ENCODE assay signal across 8 cellular contexts in genomic region chr9:107749787-107750444, GRCh38.
DNase-seq lines count a peak whose midpoint lies in the region; ATAC-seq and TF ChIP-seq lines count a peak whose summit lies in the region.

No MANE protein-coding gene starts in this region.

- peak; percentile 90 for ATAC-seq in SK-N-SH treated with all-trans-retinoic acid at 6 μM for 48 hours
- ATAC-seq in activated T-cell treated with anti-CD3 and anti-CD28 coated beads, Interleukin-2, amount 50 U/mL, for 4 hours = no peak

- no peaks in the 10 kb centered on the region for H3K36me3 Mint-ChIP-seq in activated T-cell treated with anti-CD3 and anti-CD28 coated beads, Interleukin-2, amount 50 U/mL, for 4 hours (ENCODE audit: insufficient read depth)

- H3K4me3 Mint-ChIP-seq in activated T-cell treated with anti-CD3 and anti-CD28 coated beads, Interleukin-2, amount 50 U/mL, for 4 hours = no peak overlapping the region

- H3K27me3 Mint-ChIP-seq in activated T-cell treated with anti-CD3 and anti-CD28 coated beads, Interleukin-2, amount 50 U/mL, for 4 hours (ENCODE audit: low read depth) = no peaks in the 10 kb centered on the region

- H3K4me1 Mint-ChIP-seq in activated T-cell treated with anti-CD3 and anti-CD28 coated beads, Interleukin-2, amount 50 U/mL, for 4 hours (ENCODE audit: low read depth) = no peaks in the 10 kb centered on the region

- no peaks in the 10 kb centered on the region for H3K9me3 Mint-ChIP-seq in activated T-cell treated with anti-CD3 and anti-CD28 coated beads, Interleukin-2, amount 50 U/mL, for 4 hours

- no peak for TF ChIP-seq CTCF in fibroblast of villous mesenchyme (IDR thresholded peaks at IDR 0.05; ENCODE audit: insufficient read depth, low read depth, low read length)
- TF ChIP-seq CTCF in GM10248 (IDR thresholded peaks at IDR 0.05; ENCODE audit: control extremely low read depth, extremely low read depth, low read depth, missing control alignments) = no peak

- DNase-seq in HS-5 (ENCODE audit: low read depth) (peak; percentile 82), fibroblast of villous mesenchyme (ENCODE audit: low read depth) (peak; percentile 96), nucleus accumbens (lab: John Stamatoyannopoulos, UW) (peak; percentile 22 to 92 (median 78)), GM10248 (ENCODE audit: extremely low spot score) (no peak), NCI-H345 treated with DMSO at 0.1 percent for 48 hours (lab: John Stamatoyannopoulos, UW; ENCODE audit: unreplicated experiment) (no peak)
- no peak for DNase-seq in activated CD8-positive, alpha-beta memory T cell treated with anti-CD3 and anti-CD28 coated beads, Interleukin-2, amount 50 U/mL, for 48 hours
- DNase-seq in activated T-cell treated with anti-CD3 and anti-CD28 coated beads, Interleukin-2, amount 50 U/mL, for 4 hours = no peak

- H3K4me3 ChIP-seq in fibroblast of villous mesenchyme (ENCODE audit: low read depth, low read length) = no peak overlapping the region

- CTCF ChIA-PET in GM10248 (lab: Yijun Ruan, JAX) = no interaction called here

- POLR2A ChIA-PET in GM10248 (lab: Yijun Ruan, JAX) = no interaction called here

TF ChIP-seq in SK-N-SH treated with all-trans-retinoic acid at 6 μM for 48 hours, 23 proteins besides CTCF, POLR2A, EP300 and RAD21:
- no peak for TF ChIP-seq ZNF8 (CRISPR knock-in tag; IDR thresholded peaks at IDR 0.05)
- TF ChIP-seq GLIS3 (CRISPR knock-in tag; IDR thresholded peaks at IDR 0.05) = no peak
- TF ChIP-seq, protein P1, sequence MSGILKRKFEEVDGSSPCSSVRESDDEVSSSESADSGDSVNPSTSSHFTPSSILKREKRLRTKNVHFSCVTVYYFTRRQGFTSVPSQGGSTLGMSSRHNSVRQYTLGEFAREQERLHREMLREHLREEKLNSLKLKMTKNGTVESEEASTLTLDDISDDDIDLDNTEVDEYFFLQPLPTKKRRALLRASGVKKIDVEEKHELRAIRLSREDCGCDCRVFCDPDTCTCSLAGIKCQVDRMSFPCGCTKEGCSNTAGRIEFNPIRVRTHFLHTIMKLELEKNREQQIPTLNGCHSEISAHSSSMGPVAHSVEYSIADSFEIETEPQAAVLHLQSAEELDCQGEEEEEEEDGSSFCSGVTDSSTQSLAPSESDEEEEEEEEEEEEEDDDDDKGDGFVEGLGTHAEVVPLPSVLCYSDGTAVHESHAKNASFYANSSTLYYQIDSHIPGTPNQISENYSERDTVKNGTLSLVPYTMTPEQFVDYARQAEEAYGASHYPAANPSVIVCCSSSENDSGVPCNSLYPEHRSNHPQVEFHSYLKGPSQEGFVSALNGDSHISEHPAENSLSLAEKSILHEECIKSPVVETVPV (CRISPR knock-in tag; IDR thresholded peaks at IDR 0.05) = no peak
- no peak for TF ChIP-seq PPARA (CRISPR knock-in tag; IDR thresholded peaks at IDR 0.05; ENCODE audit: borderline replicate concordance)
- no peak for TF ChIP-seq ZFP3 (CRISPR knock-in tag; IDR thresholded peaks at IDR 0.05)
TF ChIP-seq in SK-N-SH treated with all-trans-retinoic acid at 6 μM for 48 hours: peak in this region for 0.

Comparison
In these comparisons a context has a peak if more than half of its experiments do, and no peak if none do; other contexts are left out.
1. DNase-seq: peak in HS-5 (single experiment), fibroblast of villous mesenchyme (single experiment) and nucleus accumbens (56 of 56); none in GM10248 (single experiment), activated CD8-positive, alpha-beta memory T cell treated with anti-CD3 and anti-CD28 coated beads, Interleukin-2, amount 50 U/mL, for 48 hours (single experiment), activated T-cell treated with anti-CD3 and anti-CD28 coated beads, Interleukin-2, amount 50 U/mL, for 4 hours (single experiment) and NCI-H345 treated with DMSO at 0.1 percent for 48 hours (single experiment).